Comparison of ENCODE assay signal across 9 cellular contexts in genomic region chr4:3368841-3369760, GRCh38.
A peak's percentile ranks its signal among the peaks of the same experiment; 100 is the strongest.
DNase-seq lines count a peak whose midpoint lies in the region; ATAC-seq and TF ChIP-seq lines count a peak whose summit lies in the region.
"Had no signal": no experiment of that assay in that cellular context is flagged by ENCODE, and none has a peak within 500 bp of the region (broad histone marks: within the 10 kb centered on the region; RNA-seq: fewer than 3 reads in every experiment).

No MANE protein-coding gene starts in this region.

- TF ChIP-seq CTCF in chondrocyte (IDR thresholded peaks at IDR 0.05), result no peak

- peaks cover 16% of the 10 kb centered on the region for H3K79me1 ChIP-seq in neuronal stem cell (ENCODE audit: low read depth, low read length)

- peaks cover 38% of the 10 kb centered on the region for H3K4me1 Mint-ChIP-seq in chondrocyte (ENCODE audit: low read depth)

- H3K9ac ChIP-seq in neuronal stem cell (ENCODE audit: low read depth, low read length, poor library complexity), result peak overlapping the region; percentile 24

- H2AK5ac ChIP-seq in neuronal stem cell (ENCODE audit: low read depth, low read length), result peak overlapping the region; percentile 24

- H3K4ac ChIP-seq in neuronal stem cell (ENCODE audit: low read length), result no peak overlapping the region

- DNase-seq in COR-L47 (lab: John Stamatoyannopoulos, UW) (peak; percentile 43), NCI-H1105 (lab: John Stamatoyannopoulos, UW) (peak; percentile 19), chondrocyte (ENCODE audit: low spot score) (peak; percentile 68), neuronal stem cell (ENCODE audit: low spot score) (no peak), GM19238 (ENCODE audit: insufficient read length, low spot score) (no peak), SIG-M5 (lab: John Stamatoyannopoulos, UW) (no peak)
- no peak for DNase-seq in stimulated activated naive CD4-positive, alpha-beta T cell treated with Interleukin-2 at 50 U/mL for 16 hours (lab: John Stamatoyannopoulos, UW)

- no peak overlapping the region for H4K8ac ChIP-seq in neuronal stem cell (ENCODE audit: low read depth, low read length)

- H2AFZ ChIP-seq in neuronal stem cell (ENCODE audit: low read length), result no peak overlapping the region

- H3K36me3 ChIP-seq in neuronal stem cell (replicated peaks in 1 of 2; ENCODE audit: control insufficient read depth in 2 of 2, insufficient read depth in 2 of 2, low read length in 2 of 2), result peaks cover 0 to 11% of the 10 kb centered on the region in 2 donors
- H3K36me3 ChIP-seq: ovary had no signal

- H3K4me1 ChIP-seq in neuronal stem cell (ENCODE audit: control insufficient read depth in 2 of 2, insufficient read depth in 1 of 2, low read depth in 1 of 2, low read length in 2 of 2), result peaks cover 40 to 56% of the 10 kb centered on the region in 2 donors

- H3K36me3 Mint-ChIP-seq in chondrocyte (ENCODE audit: low read depth), result no peaks in the 10 kb centered on the region

- no peak overlapping the region for H3K23ac ChIP-seq in neuronal stem cell (ENCODE audit: low read depth, low read length, poor library complexity)

- peak overlapping the region in 1 of 2 donors; percentile 12 for H3K4me3 ChIP-seq in neuronal stem cell (ENCODE audit: low read length in 2 of 2)
- H3K4me3 ChIP-seq: ovary had no signal

- no peak overlapping the region for H2BK15ac ChIP-seq in neuronal stem cell (ENCODE audit: low read length)

- H2BK5ac ChIP-seq in neuronal stem cell (ENCODE audit: low read length), result no peak overlapping the region

- H3K4me2 ChIP-seq in neuronal stem cell (ENCODE audit: insufficient read depth, low read length, poor library complexity, severe bottlenecking), result peak overlapping the region; percentile 49

- no peak overlapping the region for H2BK120ac ChIP-seq in neuronal stem cell (ENCODE audit: low read depth, low read length)

- ATAC-seq in HG03457 (IDR thresholded peaks at IDR 0.05; ENCODE audit: unreplicated experiment), result no peak

- H3K27ac Mint-ChIP-seq in chondrocyte (ENCODE audit: unreplicated experiment), result peak overlapping the region; percentile 90

- peak overlapping the region; percentile 26 for H2BK12ac ChIP-seq in neuronal stem cell (ENCODE audit: low read length)

- peak overlapping the region; percentile 71 for H3K4me3 Mint-ChIP-seq in chondrocyte (ENCODE audit: unreplicated experiment)

- no peak overlapping the region for H3K14ac ChIP-seq in neuronal stem cell (ENCODE audit: low read length)

- H3K9me3 ChIP-seq in neuronal stem cell (replicated peaks in 1 of 2; ENCODE audit: control insufficient read depth in 2 of 2, insufficient read depth in 1 of 2, low read depth in 1 of 2, low read length in 2 of 2), result peaks cover 5% of the 10 kb centered on the region in 2 donors
- H3K9me3 ChIP-seq: ovary had no signal

- H4K91ac ChIP-seq in neuronal stem cell (ENCODE audit: low read depth, low read length, poor library complexity), result no peak overlapping the region

- no peak overlapping the region for H3K27ac ChIP-seq in neuronal stem cell (replicated peaks; ENCODE audit: low read length)
- H3K27ac ChIP-seq: ovary had no signal

- peak overlapping the region; percentile 70 for H3K18ac ChIP-seq in neuronal stem cell (ENCODE audit: low read length)

- H3K9me3 Mint-ChIP-seq in chondrocyte (ENCODE audit: low read depth), result no peaks in the 10 kb centered on the region

- no peaks in the 10 kb centered on the region for H3K27me3 Mint-ChIP-seq in chondrocyte (ENCODE audit: low read depth)

- no CpG with 5 or more reads among the region's 20 CpGs for WGBS in neuronal stem cell (ENCODE audit: extremely low coverage in 2 of 2, insufficient read length in 2 of 2, insufficient replicate concordance in 1 of 2), 2 donors

- H3K27me3 ChIP-seq in neuronal stem cell (ENCODE audit: control insufficient read depth in 3 of 3, insufficient read depth in 3 of 3, low read depth in 1 of 3, low read length in 3 of 3), result peaks cover 0 to 5% (median 0%) of the 10 kb centered on the region in 3 experiments
- H3K27me3 ChIP-seq: ovary had no signal

Comparison
In these comparisons a context has a peak if more than half of its experiments do, and no peak if none do; other contexts are left out.
1. DNase-seq: peak in COR-L47 (single experiment), NCI-H1105 (single experiment) and chondrocyte (single experiment); none in neuronal stem cell (single experiment), GM19238 (single experiment), stimulated activated naive CD4-positive, alpha-beta T cell treated with Interleukin-2 at 50 U/mL for 16 hours (single experiment) and SIG-M5 (single experiment).